1 cellular context compared by ENCODE assay signal in genomic region chr7:149261829-149262617, GRCh38.
A peak's percentile ranks its signal among the peaks of the same experiment; 100 is the strongest.
TF ChIP-seq lines count a peak whose summit lies in the region.

ZNF783 (plus strand) TSS chr7:149262196; CDS start chr7:149262334, 138 bp downstream.

TF ChIP-seq in GM12878, 131 proteins besides CTCF, POLR2A, EP300 and RAD21 (continued from another document):
- TF ChIP-seq IRF5 (IDR thresholded peaks at IDR 0.05; ENCODE audit: borderline replicate concordance) (peak; percentile 39; the same call in 1 of the 2 replicates), ZZZ3 (IDR thresholded peaks at IDR 0.05; ENCODE audit: control insufficient read depth, insufficient read length, low read depth) (no peak), EED (IDR thresholded peaks at IDR 0.05; ENCODE audit: low read depth) (peak; percentile 37; the same call in 1 of the 2 replicates), BACH1 (IDR thresholded peaks at IDR 0.05; ENCODE audit: borderline replicate concordance) (peak; percentile 96), POU2F2 (IDR thresholded peaks at IDR 0.05; ENCODE audit: borderline replicate concordance, low read depth, low read length) (no peak), BHLHE40 (IDR thresholded peaks at IDR 0.05; ENCODE audit: borderline replicate concordance in 1 of 2, low read depth in 2 of 2, low read length in 1 of 2) (peak; percentile 83 to 93)
- TF ChIP-seq, protein P1, sequence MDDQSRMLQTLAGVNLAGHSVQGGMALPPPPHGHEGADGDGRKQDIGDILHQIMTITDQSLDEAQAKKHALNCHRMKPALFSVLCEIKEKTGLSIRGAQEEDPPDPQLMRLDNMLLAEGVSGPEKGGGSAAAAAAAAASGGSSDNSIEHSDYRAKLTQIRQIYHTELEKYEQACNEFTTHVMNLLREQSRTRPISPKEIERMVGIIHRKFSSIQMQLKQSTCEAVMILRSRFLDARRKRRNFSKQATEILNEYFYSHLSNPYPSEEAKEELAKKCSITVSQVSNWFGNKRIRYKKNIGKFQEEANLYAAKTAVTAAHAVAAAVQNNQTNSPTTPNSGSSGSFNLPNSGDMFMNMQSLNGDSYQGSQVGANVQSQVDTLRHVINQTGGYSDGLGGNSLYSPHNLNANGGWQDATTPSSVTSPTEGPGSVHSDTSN (IDR thresholded peaks at IDR 0.05; ENCODE audit: insufficient replicate concordance, low read depth, low read length), result no peak
